Comparison of ENCODE assay signal across 8 cellular contexts in genomic region chr9:92947268-92948031, GRCh38.
DNase-seq lines count a peak whose midpoint lies in the region; ATAC-seq and TF ChIP-seq lines count a peak whose summit lies in the region.

Gene FGD3, plus strand, starts transcription at chr9:92947523. Its CDS starts 28,734 bp downstream, at chr9:92976257.

- TF ChIP-seq CTCF in brain microvascular endothelial cell (IDR thresholded peaks at IDR 0.05; ENCODE audit: low read depth, low read length, missing control alignments) = no peak

- no peak within 1 kb of the TSS for H3K27ac ChIP-seq in brain microvascular endothelial cell

- peak; percentile 85 to 88 for ATAC-seq in activated CD4-positive, CD25-positive, alpha-beta regulatory T cell treated with anti-CD3 and anti-CD28 coated beads, Interleukin-2, amount 50 U/mL, for 24 hours
- ATAC-seq in SK-N-SH treated with all-trans-retinoic acid at 6 μM for 48 hours (peak; percentile 87), GM21381 (IDR thresholded peaks at IDR 0.05; ENCODE audit: unreplicated experiment) (no peak)

- H3K4me3 ChIP-seq in brain microvascular endothelial cell (ENCODE audit: low read depth, low read length) = peak within 1 kb of the TSS; percentile 45

- H3K36me3 ChIP-seq in brain microvascular endothelial cell (replicated peaks) = no peaks in the 10 kb centered on the region

- DNase-seq in activated CD4-positive, CD25-positive, alpha-beta regulatory T cell (lab: John Stamatoyannopoulos, UW) = no peak
- no peak for DNase-seq in brain microvascular endothelial cell
- peak; percentile 26 for DNase-seq in kidney tubule cell (ENCODE audit: low spot score)
- DNase-seq in stimulated activated CD8-positive, alpha-beta memory T cell treated with anti-CD3 and anti-CD28 coated beads, Interleukin-4, amount 100 ng/mL, for 48 hours = peak; percentile 65
- no peak for DNase-seq in GOT3 (lab: John Stamatoyannopoulos, UW)

- in situ Hi-C loops in brain microvascular endothelial cell (cut with HindIII; ENCODE audit: low pct_ligation_motif_present, low sequenced_read_pairs) = no loop called here

- H3K27me3 ChIP-seq in brain microvascular endothelial cell (replicated peaks) = peaks cover 10% of the 10 kb centered on the region

TF ChIP-seq in SK-N-SH treated with all-trans-retinoic acid at 6 μM for 48 hours, 23 proteins besides CTCF, POLR2A, EP300 and RAD21:
- TF ChIP-seq ZNF8 (CRISPR knock-in tag; IDR thresholded peaks at IDR 0.05) (no peak), TOX (CRISPR knock-in tag; IDR thresholded peaks at IDR 0.05; ENCODE audit: borderline replicate concordance) (no peak), ZC3H10 (CRISPR knock-in tag; IDR thresholded peaks at IDR 0.05) (no peak), OSR1 (CRISPR knock-in tag; IDR thresholded peaks at IDR 0.05) (no peak), PPARA (CRISPR knock-in tag; IDR thresholded peaks at IDR 0.05; ENCODE audit: borderline replicate concordance) (no peak), TCF4 (CRISPR knock-in tag; IDR thresholded peaks at IDR 0.05; ENCODE audit: borderline replicate concordance) (no peak), ZFP30 (CRISPR knock-in tag; IDR thresholded peaks at IDR 0.05) (no peak), BACH2 (CRISPR knock-in tag; IDR thresholded peaks at IDR 0.05; ENCODE audit: borderline replicate concordance) (no peak), RARB (CRISPR knock-in tag; IDR thresholded peaks at IDR 0.05) (no peak), ZNF565 (CRISPR knock-in tag; conservative IDR thresholded peaks at IDR 0.05; ENCODE audit: low read depth) (no peak), ZFP3 (CRISPR knock-in tag; IDR thresholded peaks at IDR 0.05) (no peak), ARNTL (CRISPR knock-in tag; IDR thresholded peaks at IDR 0.05; ENCODE audit: borderline replicate concordance, low read depth) (no peak), ZNF70 (CRISPR knock-in tag; IDR thresholded peaks at IDR 0.05) (no peak), SNAI2 (CRISPR knock-in tag; IDR thresholded peaks at IDR 0.05) (no peak), ISL1 (CRISPR knock-in tag; IDR thresholded peaks at IDR 0.05) (no peak), CSDC2 (CRISPR knock-in tag; IDR thresholded peaks at IDR 0.05) (no peak)
- TF ChIP-seq, protein P1, sequence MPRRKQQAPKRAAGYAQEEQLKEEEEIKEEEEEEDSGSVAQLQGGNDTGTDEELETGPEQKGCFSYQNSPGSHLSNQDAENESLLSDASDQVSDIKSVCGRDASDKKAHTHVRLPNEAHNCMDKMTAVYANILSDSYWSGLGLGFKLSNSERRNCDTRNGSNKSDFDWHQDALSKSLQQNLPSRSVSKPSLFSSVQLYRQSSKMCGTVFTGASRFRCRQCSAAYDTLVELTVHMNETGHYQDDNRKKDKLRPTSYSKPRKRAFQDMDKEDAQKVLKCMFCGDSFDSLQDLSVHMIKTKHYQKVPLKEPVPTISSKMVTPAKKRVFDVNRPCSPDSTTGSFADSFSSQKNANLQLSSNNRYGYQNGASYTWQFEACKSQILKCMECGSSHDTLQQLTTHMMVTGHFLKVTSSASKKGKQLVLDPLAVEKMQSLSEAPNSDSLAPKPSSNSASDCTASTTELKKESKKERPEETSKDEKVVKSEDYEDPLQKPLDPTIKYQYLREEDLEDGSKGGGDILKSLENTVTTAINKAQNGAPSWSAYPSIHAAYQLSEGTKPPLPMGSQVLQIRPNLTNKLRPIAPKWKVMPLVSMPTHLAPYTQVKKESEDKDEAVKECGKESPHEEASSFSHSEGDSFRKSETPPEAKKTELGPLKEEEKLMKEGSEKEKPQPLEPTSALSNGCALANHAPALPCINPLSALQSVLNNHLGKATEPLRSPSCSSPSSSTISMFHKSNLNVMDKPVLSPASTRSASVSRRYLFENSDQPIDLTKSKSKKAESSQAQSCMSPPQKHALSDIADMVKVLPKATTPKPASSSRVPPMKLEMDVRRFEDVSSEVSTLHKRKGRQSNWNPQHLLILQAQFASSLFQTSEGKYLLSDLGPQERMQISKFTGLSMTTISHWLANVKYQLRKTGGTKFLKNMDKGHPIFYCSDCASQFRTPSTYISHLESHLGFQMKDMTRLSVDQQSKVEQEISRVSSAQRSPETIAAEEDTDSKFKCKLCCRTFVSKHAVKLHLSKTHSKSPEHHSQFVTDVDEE (CRISPR knock-in tag; IDR thresholded peaks at IDR 0.05) = no peak

Comparison
In these comparisons a context has a peak if more than half of its experiments do, and no peak if none do; other contexts are left out.
1. DNase-seq: peak in kidney tubule cell (single experiment) and stimulated activated CD8-positive, alpha-beta memory T cell treated with anti-CD3 and anti-CD28 coated beads, Interleukin-4, amount 100 ng/mL, for 48 hours (single experiment); none in activated CD4-positive, CD25-positive, alpha-beta regulatory T cell (0 of 4), brain microvascular endothelial cell (single experiment) and GOT3 (single experiment).